In the genomic region with DNA sequence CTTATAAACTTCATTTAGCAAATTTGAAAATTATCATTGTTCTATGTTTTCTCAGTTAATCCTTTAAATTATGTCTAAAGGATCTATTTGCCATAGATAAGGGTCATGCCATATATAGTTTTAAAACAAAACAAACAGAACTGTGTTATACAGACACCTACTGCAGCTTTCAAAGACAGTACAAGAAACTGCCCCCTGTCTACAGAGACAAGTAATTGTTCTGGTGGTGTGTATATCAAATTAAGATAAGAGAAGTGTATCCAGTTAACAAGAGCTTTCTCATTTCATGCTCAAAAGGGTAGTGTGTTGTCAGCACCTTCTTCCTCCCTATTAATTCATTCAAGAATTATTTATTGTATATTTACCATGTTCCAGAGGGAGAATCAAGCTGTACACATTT, we compare ENCODE assay signal across 13 cellular contexts.
DNase-seq lines count a peak whose midpoint lies in the region; ATAC-seq and TF ChIP-seq lines count a peak whose summit lies in the region.
"Had no signal": no experiment of that assay in that cellular context is flagged by ENCODE, and none has a peak within 500 bp of the region (broad histone marks: within the 10 kb centered on the region; RNA-seq: fewer than 3 reads in every experiment).

No MANE protein-coding gene starts in this region.

- intact Hi-C loops in natural killer cell (cut with micrococcal nuclease), result no loop called here

- peak; percentile 2 for DNase-seq in DMS 273 (lab: John Stamatoyannopoulos, UW; ENCODE audit: unreplicated experiment)
- no peak for DNase-seq in DMS 273 treated with DMSO at 0.1 percent for 48 hours (lab: John Stamatoyannopoulos, UW)
- peak; percentile 3 for DNase-seq in NCI-H748 (lab: John Stamatoyannopoulos, UW; ENCODE audit: unreplicated experiment)
- DNase-seq in epithelial cell of esophagus (ENCODE audit: low read depth), result peak; percentile 16
- DNase-seq in osteocyte (ENCODE audit: extremely low spot score, unreplicated experiment), result no peak
- no peak for DNase-seq in right atrium auricular region (ENCODE audit: low spot score)
- no peak for DNase-seq in COLO829 (ENCODE audit: low spot score)
- DNase-seq in natural killer cell, result no peak
- DNase-seq: NCI-H510A treated with DMSO at 0.1 percent for 48 hours; stimulated activated CD4-positive, alpha-beta T cell treated with anti-CD3 and anti-CD28 coated beads, Interleukin-4, amount 100 ng/mL, for 1 hour; substantia nigra had no signal

- H3K9me3 Mint-ChIP-seq in osteocyte (ENCODE audit: unreplicated experiment), result no peaks in the 10 kb centered on the region
- H3K9me3 Mint-ChIP-seq in natural killer cell, result no peaks in the 10 kb centered on the region

- H3K4me3 ChIP-seq in epithelial cell of esophagus (ENCODE audit: low read length) (no peak overlapping the region), right atrium auricular region (no peak overlapping the region)

- H3K27ac ChIP-seq in right atrium auricular region, result no peak overlapping the region
- H3K27ac ChIP-seq: 22Rv1, neutrophil had no signal

- no peak overlapping the region for H3K27ac Mint-ChIP-seq in osteocyte (ENCODE audit: unreplicated experiment)
- H3K27ac Mint-ChIP-seq in natural killer cell, result no peak overlapping the region

- H3K27me3 Mint-ChIP-seq in osteocyte (ENCODE audit: unreplicated experiment) (no peaks in the 10 kb centered on the region), natural killer cell (ENCODE audit: low read depth in 2 of 2) (peaks cover 0 to 9% of the 10 kb centered on the region in 2 donors)

- no peaks in the 10 kb centered on the region for H3K27me3 ChIP-seq in right atrium auricular region

- H3K4me1 Mint-ChIP-seq in osteocyte (ENCODE audit: unreplicated experiment), result peaks cover 20% of the 10 kb centered on the region
- H3K4me1 Mint-ChIP-seq in natural killer cell, result no peaks in the 10 kb centered on the region

- TF ChIP-seq CTCF in epithelial cell of esophagus (IDR thresholded peaks at IDR 0.05; ENCODE audit: insufficient read depth, low read depth, low read length, missing control alignments) (peak; percentile 31), osteocyte (IDR thresholded peaks at IDR 0.05) (peak; percentile 57), right atrium auricular region (IDR thresholded peaks at IDR 0.05) (no peak), natural killer cell (IDR thresholded peaks at IDR 0.05) (no peak)

- no peaks in the 10 kb centered on the region for H3K9me3 ChIP-seq in right atrium auricular region
- H3K9me3 ChIP-seq: neutrophil had no signal

- no peaks in the 10 kb centered on the region for H3K36me3 Mint-ChIP-seq in osteocyte (ENCODE audit: unreplicated experiment)
- H3K36me3 Mint-ChIP-seq in natural killer cell, result no peaks in the 10 kb centered on the region

- H3K4me1 ChIP-seq in right atrium auricular region, result no peaks in the 10 kb centered on the region

- H3K36me3 ChIP-seq in right atrium auricular region, result no peaks in the 10 kb centered on the region
- H3K36me3 ChIP-seq: neutrophil had no signal

- ATAC-seq in natural killer cell, result no peak

- H3K4me3 Mint-ChIP-seq in osteocyte (ENCODE audit: unreplicated experiment), result no peak overlapping the region
- no peak overlapping the region for H3K4me3 Mint-ChIP-seq in natural killer cell

Comparison
In these comparisons a context has a peak if more than half of its experiments do, and no peak if none do; other contexts are left out.
1. DNase-seq: peak in DMS 273 (single experiment), NCI-H748 (single experiment) and epithelial cell of esophagus (single experiment); none in DMS 273 treated with DMSO at 0.1 percent for 48 hours (single experiment), osteocyte (single experiment), right atrium auricular region (single experiment), COLO829 (single experiment) and natural killer cell (single experiment).
2. CTCF ChIP-seq: peak in epithelial cell of esophagus (single experiment) and osteocyte (single experiment); none in right atrium auricular region (0 of 2) and natural killer cell (single experiment).